ENCODE assay signal across 22 cellular contexts in the genomic region with DNA sequence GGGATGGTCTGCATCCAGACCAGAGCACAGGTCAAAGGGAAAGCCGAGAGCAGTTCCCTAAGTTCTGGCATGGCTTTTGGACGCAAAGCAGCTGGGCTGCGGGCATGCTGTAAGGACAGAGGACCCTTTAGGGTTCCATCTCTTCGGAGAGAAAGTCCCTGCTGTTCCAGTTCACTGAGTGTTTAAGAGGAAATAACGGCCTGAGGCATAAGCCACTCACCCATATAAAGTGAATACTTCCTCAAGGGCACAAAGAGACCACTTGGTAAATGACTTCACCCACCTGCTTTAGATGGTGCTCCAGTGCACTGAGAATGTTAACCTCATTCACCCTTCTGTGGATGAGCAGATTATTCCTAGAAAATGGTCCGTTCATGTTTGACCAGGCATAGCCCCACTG.
"Had no signal": no experiment of that assay in that cellular context is flagged by ENCODE, and none has a peak within 500 bp of the region (broad histone marks: within the 10 kb centered on the region; RNA-seq: fewer than 3 reads in every experiment).

No MANE protein-coding gene starts in this region.

- H3K27me3 Mint-ChIP-seq: brain; dendritic cell treated with granulocyte-macrophage colony-stimulating factor and Interleukin-4, amounts not matched to agents 40 ng/mL and 50 ng/mL, for 4 days had no signal

- FAIRE-seq: endometrium had no signal

- ATAC-seq: activated naive CD4-positive, alpha-beta T cell treated with anti-CD3 and anti-CD28 coated beads, Interleukin-2, amount 50 U/mL, for 72 hours; left lung; stimulated activated naive CD8-positive, alpha-beta T cell treated with anti-CD3 and anti-CD28 coated beads, Interleukin-15, Interleukin-2, amounts not matched to agents 100 U/mL and 50 U/mL, for 24 hours had no signal

- H3K4me1 Mint-ChIP-seq: immature natural killer cell had no signal

- DNase-seq: activated T-cell treated with anti-CD3 and anti-CD28 coated beads, Interleukin-2, amount 50 U/mL, for 1 hour; aorta; effector CD4-positive, alpha-beta T cell; erythroblast; foreskin fibroblast; glutamatergic neuron; immature natural killer cell; left lung; ovary; spleen; stimulated activated CD4-positive, alpha-beta T cell treated with anti-CD3 and anti-CD28 coated beads, Interleukin-4, amount 100 ng/mL, for 1 hour; stimulated activated naive CD8-positive, alpha-beta T cell treated with anti-CD3 and anti-CD28 coated beads, Interleukin-15, Interleukin-2, amounts not matched to agents 100 U/mL and 50 U/mL, for 24 hours; upper lobe of left lung had no signal

- H3K36me3 Mint-ChIP-seq: immature natural killer cell had no signal

- H3K27me3 ChIP-seq: hepatocyte, left lung, neutrophil, ovary, spleen, upper lobe of left lung had no signal

- H3K4me1 ChIP-seq: prostate gland, spleen had no signal

- H3K27ac ChIP-seq: hepatocyte, left lung, neutrophil, ovary, prostate gland, spleen, upper lobe of left lung had no signal

- H3K79me2 ChIP-seq: hepatocyte had no signal

- H3K4me3 Mint-ChIP-seq: brain; dendritic cell treated with granulocyte-macrophage colony-stimulating factor and Interleukin-4, amounts not matched to agents 40 ng/mL and 50 ng/mL, for 4 days; immature natural killer cell; nephron had no signal

- H3K9me3 Mint-ChIP-seq: dendritic cell treated with granulocyte-macrophage colony-stimulating factor and Interleukin-4, amounts not matched to agents 40 ng/mL and 50 ng/mL, for 4 days had no signal

- H2AFZ ChIP-seq: hepatocyte had no signal

- H3K4me3 ChIP-seq: hepatocyte, left lung, lung, ovary, prostate gland, spleen, upper lobe of left lung had no signal

- H3K4me2 ChIP-seq: hepatocyte had no signal

- H3K27ac Mint-ChIP-seq: activated naive CD4-positive, alpha-beta T cell treated with anti-CD3 and anti-CD28 coated beads, Interleukin-2, amount 50 U/mL, for 72 hours; brain; dendritic cell treated with granulocyte-macrophage colony-stimulating factor and Interleukin-4, amounts not matched to agents 40 ng/mL and 50 ng/mL, for 4 days; immature natural killer cell; nephron had no signal

- H3K9me3 ChIP-seq: neutrophil, ovary, prostate gland, spleen, upper lobe of left lung had no signal

- H3K36me3 ChIP-seq: left lung, neutrophil, ovary, prostate gland, spleen, upper lobe of left lung had no signal
